Comparison of ENCODE assay signal across 22 cellular contexts in genomic region chr1:35401072-35401471, GRCh38.
A peak's percentile ranks its signal among the peaks of the same experiment; 100 is the strongest.
DNase-seq lines count a peak whose midpoint lies in the region; ATAC-seq, FAIRE-seq and TF ChIP-seq lines count a peak whose summit lies in the region.
"Had no signal": no experiment of that assay in that cellular context is flagged by ENCODE, and none has a peak within 500 bp of the region (broad histone marks: within the 10 kb centered on the region; RNA-seq: fewer than 3 reads in every experiment).

No MANE protein-coding gene starts in this region.

- H3K9me3 Mint-ChIP-seq in activated T-cell treated with anti-CD3 and anti-CD28 coated beads, Interleukin-2, amount 50 U/mL, for 24 hours: no peaks in the 10 kb centered on the region
- H3K9me3 Mint-ChIP-seq in stimulated activated naive CD8-positive, alpha-beta T cell treated with anti-CD3 and anti-CD28 coated beads, Interleukin-15, Interleukin-2, amounts not matched to agents 100 ng/mL and 50 ng/mL, for 24 hours: no peaks in the 10 kb centered on the region
- H3K9me3 Mint-ChIP-seq: CD4-positive, alpha-beta T cell; CD8-positive, alpha-beta T cell had no signal

- no peak overlapping the region for H3K4me3 Mint-ChIP-seq in activated T-cell treated with anti-CD3 and anti-CD28 coated beads, Interleukin-2, amount 50 U/mL, for 24 hours
- no peak overlapping the region for H3K4me3 Mint-ChIP-seq in stimulated activated naive CD8-positive, alpha-beta T cell treated with anti-CD3 and anti-CD28 coated beads, Interleukin-15, Interleukin-2, amounts not matched to agents 100 ng/mL and 50 ng/mL, for 24 hours
- H3K4me3 Mint-ChIP-seq: B cell; CD4-positive, alpha-beta T cell; CD8-positive, alpha-beta T cell had no signal

- peaks cover 13% of the 10 kb centered on the region for H3K4me1 Mint-ChIP-seq in activated T-cell treated with anti-CD3 and anti-CD28 coated beads, Interleukin-2, amount 50 U/mL, for 24 hours (ENCODE audit: low read depth)
- H3K4me1 Mint-ChIP-seq in stimulated activated naive CD8-positive, alpha-beta T cell treated with anti-CD3 and anti-CD28 coated beads, Interleukin-15, Interleukin-2, amounts not matched to agents 100 ng/mL and 50 ng/mL, for 24 hours (ENCODE audit: low read depth): peaks cover 13% of the 10 kb centered on the region
- H3K4me1 Mint-ChIP-seq: B cell had no signal

- no peak for ATAC-seq in stimulated activated naive CD8-positive, alpha-beta T cell treated with anti-CD3 and anti-CD28 coated beads, Interleukin-15, Interleukin-2, amounts not matched to agents 100 U/mL and 50 U/mL, for 24 hours
- ATAC-seq in GM18505 (IDR thresholded peaks at IDR 0.05; ENCODE audit: unreplicated experiment): no peak
- ATAC-seq: A549; CD8-positive, alpha-beta T cell; GM12878 had no signal

- TF ChIP-seq POLR2A in H54 (IDR thresholded peaks at IDR 0.05; ENCODE audit: low read depth, low read length) (no peak), GM18505 (IDR thresholded peaks at IDR 0.05; ENCODE audit: borderline replicate concordance, extremely low read depth, insufficient read depth, insufficient read length) (no peak)

- DNase-seq in activated T-cell treated with anti-CD3 and anti-CD28 coated beads, Interleukin-2, amount 50 U/mL, for 24 hours: no peak
- DNase-seq in activated T-cell treated with anti-CD3 and anti-CD28 coated beads, Interleukin-2, amount 50 U/mL, for 48 hours: no peak
- DNase-seq in stimulated activated naive CD8-positive, alpha-beta T cell treated with anti-CD3 and anti-CD28 coated beads, Interleukin-15, Interleukin-2, amounts not matched to agents 100 U/mL and 50 U/mL, for 24 hours: no peak
- no peak for DNase-seq in H54 (ENCODE audit: insufficient read length, low spot score)
- DNase-seq in activated CD4-positive, CD25-positive, alpha-beta regulatory T cell treated with anti-CD3 and anti-CD28 coated beads, Interleukin-2, amount 50 U/mL, for 72 hours: no peak
- DNase-seq: AML-193; Caco-2; Calu3; CD4-positive, alpha-beta T cell; CD8-positive, alpha-beta T cell; DMS 273 treated with DMSO at 0.1 percent for 48 hours; DMS153; DMS53; DMS79; DND-41; GDM1 had no signal

- FAIRE-seq in H54 (lab: Jason Lieb, UNC): peak; percentile 30
- FAIRE-seq: A549, GM12878, GM18507 had no signal

- peak overlapping the region; percentile 18 for H3K27ac Mint-ChIP-seq in activated T-cell treated with anti-CD3 and anti-CD28 coated beads, Interleukin-2, amount 50 U/mL, for 24 hours
- H3K27ac Mint-ChIP-seq in stimulated activated naive CD8-positive, alpha-beta T cell treated with anti-CD3 and anti-CD28 coated beads, Interleukin-15, Interleukin-2, amounts not matched to agents 100 ng/mL and 50 ng/mL, for 24 hours: peak overlapping the region; percentile 23
- H3K27ac Mint-ChIP-seq: B cell; CD4-positive, alpha-beta T cell; CD8-positive, alpha-beta T cell had no signal

- H3K27me3 Mint-ChIP-seq in activated T-cell treated with anti-CD3 and anti-CD28 coated beads, Interleukin-2, amount 50 U/mL, for 24 hours: no peaks in the 10 kb centered on the region
- no peaks in the 10 kb centered on the region for H3K27me3 Mint-ChIP-seq in stimulated activated naive CD8-positive, alpha-beta T cell treated with anti-CD3 and anti-CD28 coated beads, Interleukin-15, Interleukin-2, amounts not matched to agents 100 ng/mL and 50 ng/mL, for 24 hours
- H3K27me3 Mint-ChIP-seq: B cell; CD4-positive, alpha-beta T cell had no signal

- peaks cover 78% of the 10 kb centered on the region for H3K36me3 Mint-ChIP-seq in activated T-cell treated with anti-CD3 and anti-CD28 coated beads, Interleukin-2, amount 50 U/mL, for 24 hours (ENCODE audit: low read depth)
- H3K36me3 Mint-ChIP-seq in stimulated activated naive CD8-positive, alpha-beta T cell treated with anti-CD3 and anti-CD28 coated beads, Interleukin-15, Interleukin-2, amounts not matched to agents 100 ng/mL and 50 ng/mL, for 24 hours (ENCODE audit: low read depth): peaks cover 56% of the 10 kb centered on the region
